1 cellular context compared by ENCODE assay signal in the genomic region with DNA sequence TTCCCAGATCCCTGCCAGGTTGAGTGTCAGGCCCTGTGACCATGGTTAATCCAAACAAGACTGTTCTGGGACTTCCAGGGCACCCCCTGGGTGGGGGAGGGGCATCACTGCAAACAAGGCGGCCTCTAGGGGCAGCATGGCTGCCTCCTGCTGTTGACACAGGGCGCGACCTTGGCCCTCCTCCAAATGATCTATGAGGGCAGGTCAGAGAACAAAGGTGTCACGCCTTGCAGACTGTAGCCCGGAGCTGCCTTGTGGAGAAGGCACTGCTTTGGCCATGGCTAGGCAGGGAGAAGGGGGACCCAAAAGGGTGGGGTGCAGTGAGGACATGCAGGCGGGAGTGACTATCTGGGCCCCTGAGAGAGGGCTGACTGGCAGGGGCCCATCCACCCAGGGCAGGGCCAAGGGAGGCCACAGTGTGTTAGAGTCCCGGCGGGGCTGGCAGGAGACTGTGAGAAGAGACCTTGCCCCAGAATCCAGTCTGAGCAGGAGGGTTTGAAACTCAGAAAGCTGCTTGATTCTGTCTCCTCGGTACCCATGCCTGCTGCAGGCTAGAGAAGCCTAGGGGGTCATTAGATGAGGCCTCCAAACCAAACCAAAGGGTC.
TF ChIP-seq lines count a peak whose summit lies in the region.

No MANE protein-coding gene starts in this region.

TF ChIP-seq in HepG2, 621 proteins besides CTCF, POLR2A, EP300 and RAD21 (continued from another document and continues in another):
- no peak for TF ChIP-seq SATB2 (CRISPR knock-in tag; IDR thresholded peaks at IDR 0.05)
- 0 out of 2 replicates have a peak, but pooled peaks have one; percentile 46 for TF ChIP-seq KLF15 (CRISPR knock-in tag; IDR thresholded peaks at IDR 0.05; ENCODE audit: borderline replicate concordance)
- TF ChIP-seq ZNF614 (CRISPR knock-in tag; IDR thresholded peaks at IDR 0.05; ENCODE audit: borderline replicate concordance) = peak; percentile 97
- peak; percentile 92 for TF ChIP-seq GFI1 (CRISPR knock-in tag; IDR thresholded peaks at IDR 0.05; ENCODE audit: borderline replicate concordance)
- TF ChIP-seq, protein P1, sequence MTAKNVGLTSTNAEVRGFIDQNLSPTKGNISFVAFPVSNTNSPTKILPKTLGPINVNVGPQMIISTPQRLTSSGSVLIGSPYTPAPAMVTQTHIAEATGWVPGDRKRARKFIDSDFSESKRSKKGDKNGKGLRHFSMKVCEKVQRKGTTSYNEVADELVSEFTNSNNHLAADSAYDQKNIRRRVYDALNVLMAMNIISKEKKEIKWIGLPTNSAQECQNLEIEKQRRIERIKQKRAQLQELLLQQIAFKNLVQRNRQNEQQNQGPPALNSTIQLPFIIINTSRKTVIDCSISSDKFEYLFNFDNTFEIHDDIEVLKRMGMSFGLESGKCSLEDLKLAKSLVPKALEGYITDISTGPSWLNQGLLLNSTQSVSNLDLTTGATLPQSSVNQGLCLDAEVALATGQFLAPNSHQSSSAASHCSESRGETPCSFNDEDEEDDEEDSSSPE (CRISPR knock-in tag; IDR thresholded peaks at IDR 0.05) = peak; percentile 51; the same call in 1 of the 2 replicates
- TF ChIP-seq MTF2 (CRISPR knock-in tag; IDR thresholded peaks at IDR 0.05; ENCODE audit: borderline replicate concordance) = no peak; the same call in 1 of the 2 replicates
- TF ChIP-seq, protein P2, sequence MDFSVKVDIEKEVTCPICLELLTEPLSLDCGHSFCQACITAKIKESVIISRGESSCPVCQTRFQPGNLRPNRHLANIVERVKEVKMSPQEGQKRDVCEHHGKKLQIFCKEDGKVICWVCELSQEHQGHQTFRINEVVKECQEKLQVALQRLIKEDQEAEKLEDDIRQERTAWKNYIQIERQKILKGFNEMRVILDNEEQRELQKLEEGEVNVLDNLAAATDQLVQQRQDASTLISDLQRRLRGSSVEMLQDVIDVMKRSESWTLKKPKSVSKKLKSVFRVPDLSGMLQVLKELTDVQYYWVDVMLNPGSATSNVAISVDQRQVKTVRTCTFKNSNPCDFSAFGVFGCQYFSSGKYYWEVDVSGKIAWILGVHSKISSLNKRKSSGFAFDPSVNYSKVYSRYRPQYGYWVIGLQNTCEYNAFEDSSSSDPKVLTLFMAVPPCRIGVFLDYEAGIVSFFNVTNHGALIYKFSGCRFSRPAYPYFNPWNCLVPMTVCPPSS (IDR thresholded peaks at IDR 0.05) = no peak
- TF ChIP-seq NFIC (IDR thresholded peaks at IDR 0.05; ENCODE audit: low read length) = peak; percentile 99
- TF ChIP-seq BCL6 (CRISPR knock-in tag; IDR thresholded peaks at IDR 0.05) = peak; percentile 94
- peak; percentile 97 for TF ChIP-seq GATAD2A (CRISPR knock-in tag; IDR thresholded peaks at IDR 0.05)
- TF ChIP-seq ZNF841 (CRISPR knock-in tag; IDR thresholded peaks at IDR 0.05; ENCODE audit: borderline replicate concordance) = peak; percentile 61; the same call in 1 of the 2 replicates
- TF ChIP-seq ETV6 (CRISPR knock-in tag; conservative IDR thresholded peaks at IDR 0.05) = peak; percentile 86
- TF ChIP-seq SP1 (IDR thresholded peaks at IDR 0.05) = no peak
- TF ChIP-seq SP1 (CRISPR knock-in tag; IDR thresholded peaks at IDR 0.05) = peak; percentile 58
- TF ChIP-seq, protein P3, sequence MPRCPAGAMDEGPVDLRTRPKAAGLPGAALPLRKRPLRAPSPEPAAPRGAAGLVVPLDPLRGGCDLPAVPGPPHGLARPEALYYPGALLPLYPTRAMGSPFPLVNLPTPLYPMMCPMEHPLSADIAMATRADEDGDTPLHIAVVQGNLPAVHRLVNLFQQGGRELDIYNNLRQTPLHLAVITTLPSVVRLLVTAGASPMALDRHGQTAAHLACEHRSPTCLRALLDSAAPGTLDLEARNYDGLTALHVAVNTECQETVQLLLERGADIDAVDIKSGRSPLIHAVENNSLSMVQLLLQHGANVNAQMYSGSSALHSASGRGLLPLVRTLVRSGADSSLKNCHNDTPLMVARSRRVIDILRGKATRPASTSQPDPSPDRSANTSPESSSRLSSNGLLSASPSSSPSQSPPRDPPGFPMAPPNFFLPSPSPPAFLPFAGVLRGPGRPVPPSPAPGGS (CRISPR knock-in tag; IDR thresholded peaks at IDR 0.05) = peak; percentile 86
- TF ChIP-seq KDM1A (CRISPR knock-in tag; IDR thresholded peaks at IDR 0.05) = peak; percentile 82; the same call in 1 of the 2 replicates
- TF ChIP-seq ZNF335 (CRISPR knock-in tag; IDR thresholded peaks at IDR 0.05) = 0 out of 2 replicates have a peak, but pooled peaks have one; percentile 66
- TF ChIP-seq HMGA1 (CRISPR knock-in tag; conservative IDR thresholded peaks at IDR 0.05) = no peak
- 0 out of 2 replicates have a peak, but pooled peaks have one; percentile 61 for TF ChIP-seq KMT2A (CRISPR knock-in tag; IDR thresholded peaks at IDR 0.05)
- TF ChIP-seq, protein P4, sequence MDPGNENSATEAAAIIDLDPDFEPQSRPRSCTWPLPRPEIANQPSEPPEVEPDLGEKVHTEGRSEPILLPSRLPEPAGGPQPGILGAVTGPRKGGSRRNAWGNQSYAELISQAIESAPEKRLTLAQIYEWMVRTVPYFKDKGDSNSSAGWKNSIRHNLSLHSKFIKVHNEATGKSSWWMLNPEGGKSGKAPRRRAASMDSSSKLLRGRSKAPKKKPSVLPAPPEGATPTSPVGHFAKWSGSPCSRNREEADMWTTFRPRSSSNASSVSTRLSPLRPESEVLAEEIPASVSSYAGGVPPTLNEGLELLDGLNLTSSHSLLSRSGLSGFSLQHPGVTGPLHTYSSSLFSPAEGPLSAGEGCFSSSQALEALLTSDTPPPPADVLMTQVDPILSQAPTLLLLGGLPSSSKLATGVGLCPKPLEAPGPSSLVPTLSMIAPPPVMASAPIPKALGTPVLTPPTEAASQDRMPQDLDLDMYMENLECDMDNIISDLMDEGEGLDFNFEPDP (CRISPR knock-in tag; conservative IDR thresholded peaks at IDR 0.05) = no peak
- no peak for TF ChIP-seq RFX5 (IDR thresholded peaks at IDR 0.05; ENCODE audit: low read depth, low read length)
- TF ChIP-seq, protein P5, sequence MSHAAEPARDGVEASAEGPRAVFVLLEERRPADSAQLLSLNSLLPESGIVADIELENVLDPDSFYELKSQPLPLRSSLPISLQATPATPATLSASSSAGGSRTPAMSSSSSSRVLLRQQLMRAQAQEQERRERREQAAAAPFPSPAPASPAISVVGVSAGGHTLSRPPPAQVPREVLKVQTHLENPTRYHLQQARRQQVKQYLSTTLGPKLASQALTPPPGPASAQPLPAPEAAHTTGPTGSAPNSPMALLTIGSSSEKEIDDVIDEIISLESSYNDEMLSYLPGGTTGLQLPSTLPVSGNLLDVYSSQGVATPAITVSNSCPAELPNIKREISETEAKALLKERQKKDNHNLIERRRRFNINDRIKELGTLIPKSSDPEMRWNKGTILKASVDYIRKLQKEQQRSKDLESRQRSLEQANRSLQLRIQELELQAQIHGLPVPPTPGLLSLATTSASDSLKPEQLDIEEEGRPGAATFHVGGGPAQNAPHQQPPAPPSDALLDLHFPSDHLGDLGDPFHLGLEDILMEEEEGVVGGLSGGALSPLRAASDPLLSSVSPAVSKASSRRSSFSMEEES (CRISPR knock-in tag; IDR thresholded peaks at IDR 0.05) = peak; percentile 77
- TF ChIP-seq, protein P6, sequence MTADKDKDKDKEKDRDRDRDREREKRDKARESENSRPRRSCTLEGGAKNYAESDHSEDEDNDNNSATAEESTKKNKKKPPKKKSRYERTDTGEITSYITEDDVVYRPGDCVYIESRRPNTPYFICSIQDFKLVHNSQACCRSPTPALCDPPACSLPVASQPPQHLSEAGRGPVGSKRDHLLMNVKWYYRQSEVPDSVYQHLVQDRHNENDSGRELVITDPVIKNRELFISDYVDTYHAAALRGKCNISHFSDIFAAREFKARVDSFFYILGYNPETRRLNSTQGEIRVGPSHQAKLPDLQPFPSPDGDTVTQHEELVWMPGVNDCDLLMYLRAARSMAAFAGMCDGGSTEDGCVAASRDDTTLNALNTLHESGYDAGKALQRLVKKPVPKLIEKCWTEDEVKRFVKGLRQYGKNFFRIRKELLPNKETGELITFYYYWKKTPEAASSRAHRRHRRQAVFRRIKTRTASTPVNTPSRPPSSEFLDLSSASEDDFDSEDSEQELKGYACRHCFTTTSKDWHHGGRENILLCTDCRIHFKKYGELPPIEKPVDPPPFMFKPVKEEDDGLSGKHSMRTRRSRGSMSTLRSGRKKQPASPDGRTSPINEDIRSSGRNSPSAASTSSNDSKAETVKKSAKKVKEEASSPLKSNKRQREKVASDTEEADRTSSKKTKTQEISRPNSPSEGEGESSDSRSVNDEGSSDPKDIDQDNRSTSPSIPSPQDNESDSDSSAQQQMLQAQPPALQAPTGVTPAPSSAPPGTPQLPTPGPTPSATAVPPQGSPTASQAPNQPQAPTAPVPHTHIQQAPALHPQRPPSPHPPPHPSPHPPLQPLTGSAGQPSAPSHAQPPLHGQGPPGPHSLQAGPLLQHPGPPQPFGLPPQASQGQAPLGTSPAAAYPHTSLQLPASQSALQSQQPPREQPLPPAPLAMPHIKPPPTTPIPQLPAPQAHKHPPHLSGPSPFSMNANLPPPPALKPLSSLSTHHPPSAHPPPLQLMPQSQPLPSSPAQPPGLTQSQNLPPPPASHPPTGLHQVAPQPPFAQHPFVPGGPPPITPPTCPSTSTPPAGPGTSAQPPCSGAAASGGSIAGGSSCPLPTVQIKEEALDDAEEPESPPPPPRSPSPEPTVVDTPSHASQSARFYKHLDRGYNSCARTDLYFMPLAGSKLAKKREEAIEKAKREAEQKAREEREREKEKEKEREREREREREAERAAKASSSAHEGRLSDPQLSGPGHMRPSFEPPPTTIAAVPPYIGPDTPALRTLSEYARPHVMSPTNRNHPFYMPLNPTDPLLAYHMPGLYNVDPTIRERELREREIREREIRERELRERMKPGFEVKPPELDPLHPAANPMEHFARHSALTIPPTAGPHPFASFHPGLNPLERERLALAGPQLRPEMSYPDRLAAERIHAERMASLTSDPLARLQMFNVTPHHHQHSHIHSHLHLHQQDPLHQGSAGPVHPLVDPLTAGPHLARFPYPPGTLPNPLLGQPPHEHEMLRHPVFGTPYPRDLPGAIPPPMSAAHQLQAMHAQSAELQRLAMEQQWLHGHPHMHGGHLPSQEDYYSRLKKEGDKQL (CRISPR knock-in tag; IDR thresholded peaks at IDR 0.05; ENCODE audit: low read depth) = peak; percentile 92
- 0 out of 2 replicates have a peak, but pooled peaks have one; percentile 25 for TF ChIP-seq GATA4 (IDR thresholded peaks at IDR 0.05; ENCODE audit: borderline replicate concordance, low read depth)
- peak; percentile 70; the same call in 1 of the 2 replicates for TF ChIP-seq ZNF644 (CRISPR knock-in tag; IDR thresholded peaks at IDR 0.05; ENCODE audit: low read depth)
- TF ChIP-seq FOXA1 (IDR thresholded peaks at IDR 0.05) = peak; percentile 76
- TF ChIP-seq FOXA1 (CRISPR knock-in tag; IDR thresholded peaks at IDR 0.05) = peak; percentile 100
- peak; percentile 100 for TF ChIP-seq FOXA3 (CRISPR knock-in tag; IDR thresholded peaks at IDR 0.05)
- TF ChIP-seq, protein P7, sequence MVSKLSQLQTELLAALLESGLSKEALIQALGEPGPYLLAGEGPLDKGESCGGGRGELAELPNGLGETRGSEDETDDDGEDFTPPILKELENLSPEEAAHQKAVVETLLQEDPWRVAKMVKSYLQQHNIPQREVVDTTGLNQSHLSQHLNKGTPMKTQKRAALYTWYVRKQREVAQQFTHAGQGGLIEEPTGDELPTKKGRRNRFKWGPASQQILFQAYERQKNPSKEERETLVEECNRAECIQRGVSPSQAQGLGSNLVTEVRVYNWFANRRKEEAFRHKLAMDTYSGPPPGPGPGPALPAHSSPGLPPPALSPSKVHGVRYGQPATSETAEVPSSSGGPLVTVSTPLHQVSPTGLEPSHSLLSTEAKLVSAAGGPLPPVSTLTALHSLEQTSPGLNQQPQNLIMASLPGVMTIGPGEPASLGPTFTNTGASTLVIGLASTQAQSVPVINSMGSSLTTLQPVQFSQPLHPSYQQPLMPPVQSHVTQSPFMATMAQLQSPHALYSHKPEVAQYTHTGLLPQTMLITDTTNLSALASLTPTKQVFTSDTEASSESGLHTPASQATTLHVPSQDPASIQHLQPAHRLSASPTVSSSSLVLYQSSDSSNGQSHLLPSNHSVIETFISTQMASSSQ (IDR thresholded peaks at IDR 0.05; ENCODE audit: low read depth) = peak; percentile 61; the same call in 1 of the 2 replicates
- TF ChIP-seq, protein P7 (CRISPR knock-in tag; IDR thresholded peaks at IDR 0.05; ENCODE audit: borderline replicate concordance) = peak; percentile 87
- 0 out of 2 replicates have a peak, but pooled peaks have one; percentile 41 for TF ChIP-seq KMT2B (CRISPR knock-in tag; IDR thresholded peaks at IDR 0.05)
- no peak for TF ChIP-seq TAF1 (CRISPR knock-in tag; IDR thresholded peaks at IDR 0.05)
- TF ChIP-seq, protein P8, sequence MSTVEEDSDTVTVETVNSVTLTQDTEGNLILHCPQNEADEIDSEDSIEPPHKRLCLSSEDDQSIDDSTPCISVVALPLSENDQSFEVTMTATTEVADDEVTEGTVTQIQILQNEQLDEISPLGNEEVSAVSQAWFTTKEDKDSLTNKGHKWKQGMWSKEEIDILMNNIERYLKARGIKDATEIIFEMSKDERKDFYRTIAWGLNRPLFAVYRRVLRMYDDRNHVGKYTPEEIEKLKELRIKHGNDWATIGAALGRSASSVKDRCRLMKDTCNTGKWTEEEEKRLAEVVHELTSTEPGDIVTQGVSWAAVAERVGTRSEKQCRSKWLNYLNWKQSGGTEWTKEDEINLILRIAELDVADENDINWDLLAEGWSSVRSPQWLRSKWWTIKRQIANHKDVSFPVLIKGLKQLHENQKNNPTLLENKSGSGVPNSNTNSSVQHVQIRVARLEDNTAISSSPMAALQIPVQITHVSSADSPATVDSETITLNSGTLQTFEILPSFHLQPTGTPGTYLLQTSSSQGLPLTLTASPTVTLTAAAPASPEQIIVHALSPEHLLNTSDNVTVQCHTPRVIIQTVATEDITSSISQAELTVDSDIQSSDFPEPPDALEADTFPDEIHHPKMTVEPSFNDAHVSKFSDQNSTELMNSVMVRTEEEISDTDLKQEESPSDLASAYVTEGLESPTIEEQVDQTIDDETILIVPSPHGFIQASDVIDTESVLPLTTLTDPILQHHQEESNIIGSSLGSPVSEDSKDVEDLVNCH (CRISPR knock-in tag; IDR thresholded peaks at IDR 0.05) = no peak
- TF ChIP-seq ZMYM3 (CRISPR knock-in tag; IDR thresholded peaks at IDR 0.05) = peak; percentile 94
- TF ChIP-seq GTF3A (CRISPR knock-in tag; conservative IDR thresholded peaks at IDR 0.05) = peak; percentile 90; the same call in 1 of the 2 replicates
- TF ChIP-seq ARNTL (CRISPR knock-in tag; IDR thresholded peaks at IDR 0.05) = peak; percentile 90
- peak; percentile 100 for TF ChIP-seq NR2F1 (CRISPR knock-in tag; IDR thresholded peaks at IDR 0.05)
- TF ChIP-seq POLR2G (IDR thresholded peaks at IDR 0.05; ENCODE audit: low read depth, low read length) = no peak
- TF ChIP-seq XBP1 (CRISPR knock-in tag; IDR thresholded peaks at IDR 0.05) = no peak
- peak; percentile 55 for TF ChIP-seq ASH2L (IDR thresholded peaks at IDR 0.05; ENCODE audit: insufficient read length, low read depth, low read length)
- no peak for TF ChIP-seq JARID2 (CRISPR knock-in tag; IDR thresholded peaks at IDR 0.05; ENCODE audit: insufficient replicate concordance)
- 0 out of 2 replicates have a peak, but pooled peaks have one; percentile 51 for TF ChIP-seq ZSCAN30 (CRISPR knock-in tag; IDR thresholded peaks at IDR 0.05)
